ENCODE assay signal across 8 cellular contexts in genomic region chrX:109475174-109475891, GRCh38. TPM values are rescaled to one million over a fixed set of nuclear protein-coding genes. Genes with fewer than 3 reads are reported as not detected.
DNase-seq lines count a peak whose midpoint lies in the region; ATAC-seq, FAIRE-seq and TF ChIP-seq lines count a peak whose summit lies in the region.

No MANE protein-coding gene starts in this region.

- WGBS in K562 (ENCODE audit: insufficient coverage, low coverage, missing lambda C conversion rate): 7% methylated on average over 16 of the region's 23 CpGs

- no peaks in the 10 kb centered on the region for H3K79me2 ChIP-seq in K562 (ENCODE audit: control insufficient read depth, insufficient read depth, low read length)

- H3K27ac ChIP-seq in AG04450 (ENCODE audit: low read depth, low read length) (no peak overlapping the region), K562 (ENCODE audit: extremely low read depth, low read depth, low read length) (no peak overlapping the region)

- H3K27me3 Mint-ChIP-seq in activated T-helper 17 cell treated with anti-CD3 and anti-CD28 coated beads, Interleukin-2, amount 50 U/mL, for 72 hours: peaks cover 4% of the 10 kb centered on the region

- H3K9me3 ChIP-seq in AG04450 (ENCODE audit: control insufficient read depth, insufficient read depth, low read length) (no peaks in the 10 kb centered on the region), K562 (replicated peaks; ENCODE audit: control insufficient read depth, insufficient read depth, low read depth, low read length) (no peaks in the 10 kb centered on the region)

- H3K27me3 ChIP-seq in AG04450 (ENCODE audit: control insufficient read depth, insufficient read depth, low read length) (no peaks in the 10 kb centered on the region), K562 (ENCODE audit: control insufficient read depth in 2 of 2, insufficient read depth in 2 of 2, low read length in 2 of 2) (peaks cover 0 to 5% of the 10 kb centered on the region in 2 experiments; a peak in 2 of 5 replicates)

- H3K4me3 Mint-ChIP-seq in activated T-helper 17 cell treated with anti-CD3 and anti-CD28 coated beads, Interleukin-2, amount 50 U/mL, for 72 hours: no peak overlapping the region

- peak; percentile 69 for FAIRE-seq in K562 (lab: Jason Lieb, UNC)

- no peak for TF ChIP-seq POLR2A in K562 (conservative IDR thresholded peaks at IDR 0.05)

- TF ChIP-seq EP300 in K562 (IDR thresholded peaks at IDR 0.05; ENCODE audit: low read length): no peak

- no peaks in the 10 kb centered on the region for H3K36me3 Mint-ChIP-seq in activated T-helper 17 cell treated with anti-CD3 and anti-CD28 coated beads, Interleukin-2, amount 50 U/mL, for 72 hours (ENCODE audit: low read depth)

- peak overlapping the region; percentile 47; the same call in 1 of the 2 replicates for H3K4me2 ChIP-seq in K562 (ENCODE audit: insufficient read depth, low read length)

- TF ChIP-seq CTCF in AG04450 (IDR thresholded peaks at IDR 0.05; ENCODE audit: low read depth, low read length): peak; percentile 60
- TF ChIP-seq CTCF in GM12872 (IDR thresholded peaks at IDR 0.05; ENCODE audit: insufficient read depth, low read depth, low read length): peak; percentile 38; the same call in 1 of the 3 replicates
- TF ChIP-seq CTCF in K562 (IDR thresholded peaks at IDR 0.05 in 2 of 3, conservative IDR thresholded peaks at IDR 0.05 in 1 of 3; ENCODE audit: insufficient read depth in 2 of 3, low read depth in 1 of 3, low read length in 3 of 3): peak; percentile 41 to 49 (median 46); a peak in 5 of 6 replicates

- no peaks in the 10 kb centered on the region for H4K20me1 ChIP-seq in K562 (replicated peaks; ENCODE audit: control insufficient read depth, insufficient read depth, low read length)

- BruUV-seq in K562 (replicated peaks; lab: Mats Ljungman, UMichigan): no TSS peak

- H3K4me3 ChIP-seq in AG04450 (ENCODE audit: low read depth, low read length) (peak overlapping the region; percentile 27; the same call in 1 of the 2 replicates), K562 (no peak overlapping the region)

- peak; percentile 2 for DNase-seq in AG04450 (ENCODE audit: low read depth, low spot score)
- DNase-seq in NCI-H2107 treated with DMSO at 0.1 percent for 48 hours (lab: John Stamatoyannopoulos, UW; ENCODE audit: unreplicated experiment): peak; percentile 8
- peak; percentile 23 to 48 (median 28) for DNase-seq in K562 (ENCODE audit: extremely low read depth in 1 of 4, low spot score in 3 of 4)
- peak; percentile 38 for DNase-seq in inferior parietal cortex (ENCODE audit: extremely low spot score)
- peak; percentile 25 for DNase-seq in stromal cell of bone marrow (ENCODE audit: low read depth)

- in situ Hi-C loops in K562 (cut with MboI): loop anchor here (10.0 kb wide), 1 partner anchor 419 kb away; no protein-coding TSS in a partner anchor

- peak overlapping the region; percentile 71; the same call in 1 of the 2 replicates for H2AFZ ChIP-seq in K562 (ENCODE audit: low read depth, low read length)

- TF ChIP-seq RAD21 in K562 (CRISPR knock-in tag; conservative IDR thresholded peaks at IDR 0.05 in 1 of 2, IDR thresholded peaks at IDR 0.05 in 1 of 2): 0 out of 4 replicates have a peak, but pooled peaks have one; percentile 24 to 25

- H3K9me1 ChIP-seq in K562 (ENCODE audit: control insufficient read depth, insufficient read depth, low read length): no peaks in the 10 kb centered on the region

- H3K9me3 Mint-ChIP-seq in activated T-helper 17 cell treated with anti-CD3 and anti-CD28 coated beads, Interleukin-2, amount 50 U/mL, for 72 hours: no peaks in the 10 kb centered on the region

- no peak overlapping the region for H3K9ac ChIP-seq in K562 (ENCODE audit: insufficient read depth in 1 of 2, low read depth in 2 of 2, low read length in 2 of 2)

- H3K4me1 ChIP-seq in K562 (replicated peaks in 1 of 2; ENCODE audit: control insufficient read depth in 2 of 2, insufficient read depth in 2 of 2, low read length in 2 of 2): no peaks in the 10 kb centered on the region; a peak in 2 of 5 replicates

- intact Hi-C loops in K562 (cut with micrococcal nuclease): loop anchor here (5.0 kb wide), 1 partner anchor 778 kb away; no protein-coding TSS in a partner anchor

- no peaks in the 10 kb centered on the region for H3K36me3 ChIP-seq in K562 (ENCODE audit: control insufficient read depth, insufficient read depth, low read length)

- POLR2A ChIA-PET in AG04450 (lab: Yijun Ruan, JAX) (no interaction called here), K562 (lab: Yijun Ruan, JAX) (no interaction called here)

- ATAC-seq in K562: peak; percentile 93
- ATAC-seq in activated T-helper 17 cell treated with anti-CD3 and anti-CD28 coated beads, Interleukin-2, amount 50 U/mL, for 72 hours (replicated peaks): no peak
- ATAC-seq in GM18517 (IDR thresholded peaks at IDR 0.05; ENCODE audit: unreplicated experiment): no peak

- CTCF ChIA-PET in AG04450 (lab: Charles Lee): interaction anchor here (0.7 to 4.8 kb wide), 9 partner anchors 9 to 1275 kb away, joined by 3 to 33 read pairs (median 3); no protein-coding TSS in a partner anchor
- CTCF ChIA-PET in K562 (lab: Yijun Ruan, JAX; ENCODE audit: low intra/inter-chr PET ratio): interaction anchor here (0.7 kb wide), 1 partner anchor 338 kb away, joined by 3 read pairs; no protein-coding TSS in a partner anchor

- H3K4me1 Mint-ChIP-seq in activated T-helper 17 cell treated with anti-CD3 and anti-CD28 coated beads, Interleukin-2, amount 50 U/mL, for 72 hours: no peaks in the 10 kb centered on the region

- H3K27ac Mint-ChIP-seq in activated T-helper 17 cell treated with anti-CD3 and anti-CD28 coated beads, Interleukin-2, amount 50 U/mL, for 72 hours: no peak overlapping the region

RNA-seq across cellular contexts. Expression of gene GUCY2F, which starts 6.6 kb away (rescaled TPM):
- polyA plus RNA-seq in AG04450 (2011; rRNA removed) (0.02 TPM in 1 of 2 replicates, not detected in the other), K562 (2011; rRNA removed) (not detected in 2 replicates), K562 (2014; fragmentation: Illumina TruSeq; extraction: Trizol) (not detected in 2 replicates), K562 (2014; fragmentation: Nextera tagmentation; extraction: Ambion mirVana) (under 1 TPM; 0.01 to 0.06 TPM), K562 (2014; rRNA removed) (not detected in 2 replicates)
- 0.22 TPM in 1 of 2 replicates, not detected in the other for polyA minus RNA-seq in AG04450 (2011; rRNA and poly(A)+ RNA removed)
- total RNA-seq in K562 (2011; cell fraction: chromatin; rRNA removed; ENCODE audit: low replicate concordance): not detected in 2 replicates
- total RNA-seq in K562 (2011; cell fraction: nucleolus; rRNA removed): not detected in 2 replicates
- total RNA-seq in K562 (2011; cell fraction: nucleoplasm; rRNA removed): not detected in 2 replicates
- total RNA-seq in K562 (2014; rRNA removed) (0.05 TPM in 1 of 2 replicates, not detected in the other), K562 (2014; rRNA removed; fragmentation: Illumina TruSeq; extraction: Trizol) (not detected in 2 replicates), K562 (2015; rRNA removed; fragmentation: Illumina TruSeq; extraction: Trizol) (not detected in 2 replicates), K562 (2021) (not detected in 2 replicates)
- polyA plus RNA-seq in K562 (2011; cell fraction: cytosol; rRNA removed): 0.01 TPM in 1 of 2 replicates, not detected in the other
- not detected in 2 replicates for polyA plus RNA-seq in K562 (2011; cell fraction: nucleus; rRNA removed)
- polyA plus RNA-seq in K562 (2012): 0.01 TPM in 1 of 2 replicates, not detected in the other
- polyA minus RNA-seq in K562 (2011; rRNA and poly(A)+ RNA removed): not detected in 2 replicates
- not detected in 2 replicates for polyA minus RNA-seq in K562 (2011; cell fraction: cytosol; rRNA and poly(A)+ RNA removed)
- polyA minus RNA-seq in K562 (2011; cell fraction: nucleus; rRNA and poly(A)+ RNA removed): 0.11 TPM in 1 of 2 replicates, not detected in the other
- not detected for total RNA-seq in activated T-helper 17 cell treated with anti-CD3 and anti-CD28 coated beads, Interleukin-2, amount 50 U/mL, for 72 hours
